12 cellular contexts compared by ENCODE assay signal in the genomic region with DNA sequence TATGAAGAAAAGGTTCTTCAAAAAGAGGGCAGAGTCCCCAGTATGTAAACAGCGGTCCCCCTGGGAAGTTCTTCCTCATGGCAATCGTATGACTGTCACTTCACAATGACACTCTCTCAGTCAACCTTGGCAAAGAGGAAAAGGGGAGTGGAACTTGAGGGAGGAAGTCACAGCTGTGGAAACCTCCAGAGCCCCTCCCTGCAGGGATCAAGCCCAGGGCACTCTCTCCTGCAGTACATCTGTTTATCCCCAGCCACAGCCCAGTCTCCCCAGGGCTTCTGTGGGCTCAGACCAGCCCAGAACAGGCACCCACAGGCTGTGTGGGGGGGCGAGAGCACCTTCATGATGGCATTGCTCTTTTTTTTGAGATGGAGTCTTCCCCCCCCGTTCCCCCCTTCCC. TPM values are rescaled to one million over a fixed set of nuclear protein-coding genes. Genes with fewer than 3 reads are reported as not detected.
DNase-seq lines count a peak whose midpoint lies in the region; ATAC-seq and TF ChIP-seq lines count a peak whose summit lies in the region.
"Had no signal": no experiment of that assay in that cellular context is flagged by ENCODE, and none has a peak within 500 bp of the region (broad histone marks: within the 10 kb centered on the region; RNA-seq: fewer than 3 reads in every experiment).

No MANE protein-coding gene starts in this region.

- H3K4me3 ChIP-seq in PC-3 (ENCODE audit: low read length) = no peak overlapping the region

- no peak overlapping the region for H3K9ac ChIP-seq in PC-3 (ENCODE audit: low read length)

- no peaks in the 10 kb centered on the region for H3K36me3 ChIP-seq in PC-3 (ENCODE audit: low read depth, low read length)

- H3K9me3 ChIP-seq in PC-3 (ENCODE audit: low read length) = no peaks in the 10 kb centered on the region

- intact Hi-C loops in PC-3 (cut with micrococcal nuclease) (no loop called here), left ventricle myocardium superior (cut with micrococcal nuclease) (no loop called here)

- H3K9me2 ChIP-seq in PC-3 (replicated peaks; ENCODE audit: low read length) = no peaks in the 10 kb centered on the region

- BruUV-seq in PC-3 (replicated peaks; lab: Mats Ljungman, UMichigan) = no TSS peak

- H3F3A ChIP-seq in PC-3 (ENCODE audit: low read length, unreplicated experiment) = no peaks in the 10 kb centered on the region

- CTCF ChIA-PET in PC-3 (lab: Charles Lee) = interaction anchor here (0.6 kb wide), 1 partner anchor 49 kb away, joined by 3 read pairs; no protein-coding TSS in a partner anchor

- DNase-seq in AG08396 (ENCODE audit: low spot score) (peak; percentile 20), GM03348 (ENCODE audit: low spot score) (peak; percentile 28), PC-3 (peak; percentile 22), left ventricle myocardium superior (no peak), hippocampal formation (lab: John Stamatoyannopoulos, UW) (no peak)
- no peak for DNase-seq in stimulated activated naive CD8-positive, alpha-beta T cell treated with anti-CD3 and anti-CD28 coated beads, Interleukin-15, Interleukin-2, amounts not matched to agents 100 U/mL and 50 U/mL, for 24 hours
- DNase-seq in activated effector memory CD4-positive, alpha-beta T cell treated with anti-CD3 and anti-CD28 coated beads, Interleukin-2, amount 50 U/mL, for 16 hours = no peak
- DNase-seq: activated CD4-positive, alpha-beta T cell treated with anti-CD3 and anti-CD28 coated beads, Interleukin-2, amount 50 U/mL, for 48 hours; activated naive CD8-positive, alpha-beta T cell treated with anti-CD3 and anti-CD28 coated beads, Interleukin-2, amount 50 U/mL, for 24 hours; NCI-H1105 treated with DMSO at 0.1 percent for 48 hours; stimulated activated CD4-positive, alpha-beta T cell treated with anti-CD3 and anti-CD28 coated beads, Interleukin-1b, Interleukin-23, amount 100 ng/mL, for 48 hours had no signal

- POLR2A ChIA-PET in PC-3 (lab: Charles Lee; ENCODE audit: unreplicated experiment) = no interaction called here

- peaks cover 13% of the 10 kb centered on the region for H3K4me1 ChIP-seq in PC-3 (ENCODE audit: insufficient read depth, low read length)

- TF ChIP-seq CTCF in PC-3 (conservative IDR thresholded peaks at IDR 0.05; ENCODE audit: low read depth, low read length) = no peak

- H3K27ac ChIP-seq in PC-3 (ENCODE audit: low read length) = no peak overlapping the region

- H3K4me2 ChIP-seq in PC-3 (ENCODE audit: low read length) = no peak overlapping the region

- no peak overlapping the region for H2AFZ ChIP-seq in PC-3 (ENCODE audit: low read length)

- no peaks in the 10 kb centered on the region for H4K20me1 ChIP-seq in PC-3 (ENCODE audit: low read length)

- H3K27me3 ChIP-seq in PC-3 (ENCODE audit: low read length) = no peaks in the 10 kb centered on the region

- peaks cover 12% of the 10 kb centered on the region; the same call in 1 of the 2 replicates for H3K79me2 ChIP-seq in PC-3 (ENCODE audit: low read length)

- ATAC-seq in PC-3 (no peak), left ventricle myocardium superior (peak; percentile 16), GM18909 (IDR thresholded peaks at IDR 0.05; ENCODE audit: poor library complexity, unreplicated experiment) (no peak)
- ATAC-seq in stimulated activated naive CD8-positive, alpha-beta T cell treated with anti-CD3 and anti-CD28 coated beads, Interleukin-15, Interleukin-2, amounts not matched to agents 100 U/mL and 50 U/mL, for 24 hours = no peak
- ATAC-seq: activated naive CD8-positive, alpha-beta T cell treated with anti-CD3 and anti-CD28 coated beads, Interleukin-2, amount 50 U/mL, for 24 hours had no signal

RNA-seq across cellular contexts. Expression of gene ATP13A2, which starts 2.0 kb away (rescaled TPM):
- total RNA-seq in PC-3 (2014; rRNA removed) (48.4 and 51.9 TPM in 2 replicates), left ventricle myocardium superior (17.8 TPM)

RNA-seq across cellular contexts. Expression of gene MFAP2, which starts 29.3 kb away (rescaled TPM):
- 1.8 and 3.1 TPM in 2 replicates for total RNA-seq in PC-3 (2014; rRNA removed)
- 4.2 TPM for total RNA-seq in left ventricle myocardium superior

RNA-seq across cellular contexts. Expression of gene SDHB, which starts 44.1 kb away (rescaled TPM):
- total RNA-seq in PC-3 (2014; rRNA removed) (283 and 336 TPM in 2 replicates), left ventricle myocardium superior (438 TPM)

Comparison
In these comparisons a context has a peak if more than half of its experiments do, and no peak if none do; other contexts are left out.
1. DNase-seq: peak in AG08396 (single experiment), GM03348 (single experiment) and PC-3 (single experiment); none in left ventricle myocardium superior (single experiment), hippocampal formation (0 of 2), stimulated activated naive CD8-positive, alpha-beta T cell treated with anti-CD3 and anti-CD28 coated beads, Interleukin-15, Interleukin-2, amounts not matched to agents 100 U/mL and 50 U/mL, for 24 hours (single experiment) and activated effector memory CD4-positive, alpha-beta T cell treated with anti-CD3 and anti-CD28 coated beads, Interleukin-2, amount 50 U/mL, for 16 hours (single experiment).